ENCODE assay signal across 13 cellular contexts in genomic region chr18:41767960-41768359, GRCh38.
DNase-seq lines count a peak whose midpoint lies in the region; ATAC-seq and TF ChIP-seq lines count a peak whose summit lies in the region.
"Had no signal": no experiment of that assay in that cellular context is flagged by ENCODE, and none has a peak within 500 bp of the region (broad histone marks: within the 10 kb centered on the region; RNA-seq: fewer than 3 reads in every experiment).

No MANE protein-coding gene starts in this region.

- H3K27me3 Mint-ChIP-seq in activated naive CD8-positive, alpha-beta T cell treated with anti-CD3 and anti-CD28 coated beads, Interleukin-2, amount 50 U/mL, for 24 hours = peaks cover 2% of the 10 kb centered on the region
- no peaks in the 10 kb centered on the region for H3K27me3 Mint-ChIP-seq in T-helper 17 cell

- H3K4me3 ChIP-seq in fibroblast of the aortic adventitia (ENCODE audit: low read depth, low read length) = no peak overlapping the region
- H3K4me3 ChIP-seq: tibial artery had no signal

- H3K9me3 Mint-ChIP-seq in activated naive CD8-positive, alpha-beta T cell treated with anti-CD3 and anti-CD28 coated beads, Interleukin-2, amount 50 U/mL, for 24 hours = no peaks in the 10 kb centered on the region
- H3K9me3 Mint-ChIP-seq: CD8-positive, alpha-beta T cell had no signal

- no peaks in the 10 kb centered on the region for H3K9me3 ChIP-seq in T-helper 17 cell (ENCODE audit: control insufficient read depth, low read length, poor library complexity, severe bottlenecking)
- H3K9me3 ChIP-seq: tibial artery had no signal

- H3K4me3 Mint-ChIP-seq in activated naive CD8-positive, alpha-beta T cell treated with anti-CD3 and anti-CD28 coated beads, Interleukin-2, amount 50 U/mL, for 24 hours = no peak overlapping the region
- H3K4me3 Mint-ChIP-seq in T-helper 17 cell = no peak overlapping the region
- H3K4me3 Mint-ChIP-seq: CD8-positive, alpha-beta T cell had no signal

- no peak overlapping the region for H3K27ac ChIP-seq in RWPE1
- H3K27ac ChIP-seq: tibial artery had no signal

- no peaks in the 10 kb centered on the region for H3K36me3 Mint-ChIP-seq in activated naive CD8-positive, alpha-beta T cell treated with anti-CD3 and anti-CD28 coated beads, Interleukin-2, amount 50 U/mL, for 24 hours (ENCODE audit: low read depth)
- no peaks in the 10 kb centered on the region for H3K36me3 Mint-ChIP-seq in T-helper 17 cell (ENCODE audit: low read depth)
- H3K36me3 Mint-ChIP-seq: CD8-positive, alpha-beta T cell had no signal

- TF ChIP-seq CTCF in GM20000 (IDR thresholded peaks at IDR 0.05; ENCODE audit: extremely low read depth, missing control alignments) (no peak), RWPE1 (conservative IDR thresholded peaks at IDR 0.05; ENCODE audit: low read depth) (no peak), fibroblast of the aortic adventitia (IDR thresholded peaks at IDR 0.05; ENCODE audit: insufficient read depth, low read length) (no peak)

- ATAC-seq in activated naive CD8-positive, alpha-beta T cell treated with anti-CD3 and anti-CD28 coated beads, Interleukin-2, amount 50 U/mL, for 24 hours = no peak
- no peak for ATAC-seq in T-helper 17 cell
- ATAC-seq in GM21381 (IDR thresholded peaks at IDR 0.05; ENCODE audit: unreplicated experiment) = no peak
- no peak for ATAC-seq in HG03378 (IDR thresholded peaks at IDR 0.05; ENCODE audit: unreplicated experiment)
- ATAC-seq: CD8-positive, alpha-beta T cell had no signal

- POLR2A ChIA-PET in RWPE1 (lab: Yijun Ruan, JAX; ENCODE audit: low non-redundant PET) = no interaction called here

- DNase-seq in A172 (ENCODE audit: low spot score) (peak; percentile 76), GM20000 (ENCODE audit: low spot score) (peak; percentile 4), RWPE1 (ENCODE audit: low spot score) (peak; percentile 13), fibroblast of the aortic adventitia (ENCODE audit: low read depth) (peak; percentile 2), T-helper 17 cell (no peak)
- no peak for DNase-seq in activated naive CD8-positive, alpha-beta T cell treated with anti-CD3 and anti-CD28 coated beads, Interleukin-2, amount 50 U/mL, for 24 hours
- DNase-seq: CD8-positive, alpha-beta T cell; cerebellar nuclear complex; islet precursor cell; NCI-H446 treated with DMSO at 0.1 percent for 48 hours; tibial artery had no signal

- H3K27ac Mint-ChIP-seq in activated naive CD8-positive, alpha-beta T cell treated with anti-CD3 and anti-CD28 coated beads, Interleukin-2, amount 50 U/mL, for 24 hours = no peak overlapping the region
- no peak overlapping the region for H3K27ac Mint-ChIP-seq in T-helper 17 cell
- H3K27ac Mint-ChIP-seq: CD8-positive, alpha-beta T cell had no signal

- H3K4me1 Mint-ChIP-seq in activated naive CD8-positive, alpha-beta T cell treated with anti-CD3 and anti-CD28 coated beads, Interleukin-2, amount 50 U/mL, for 24 hours = no peaks in the 10 kb centered on the region
- no peaks in the 10 kb centered on the region for H3K4me1 Mint-ChIP-seq in T-helper 17 cell

- CTCF ChIA-PET in RWPE1 (lab: Yijun Ruan, JAX) = no interaction called here

Comparison
In these comparisons a context has a peak if more than half of its experiments do, and no peak if none do; other contexts are left out.
1. DNase-seq: peak in A172 (single experiment), GM20000 (single experiment), RWPE1 (single experiment) and fibroblast of the aortic adventitia (single experiment); none in activated naive CD8-positive, alpha-beta T cell treated with anti-CD3 and anti-CD28 coated beads, Interleukin-2, amount 50 U/mL, for 24 hours (single experiment) and T-helper 17 cell (0 of 3).